ENCODE assay signal across 1 cellular context in genomic region chr11:95434489-95435057, GRCh38.
TF ChIP-seq lines count a peak whose summit lies in the region.

No MANE protein-coding gene starts in this region.

TF ChIP-seq in K562, 482 proteins besides CTCF, POLR2A, EP300 and RAD21 (continued from another document and continues in another):
- no peak for TF ChIP-seq ZNF318 (IDR thresholded peaks at IDR 0.05; ENCODE audit: borderline replicate concordance in 1 of 2, low read depth in 1 of 2)
- TF ChIP-seq RFX7 (CRISPR knock-in tag; IDR thresholded peaks at IDR 0.05): no peak
- no peak for TF ChIP-seq ZKSCAN8 (CRISPR knock-in tag; IDR thresholded peaks at IDR 0.05)
- TF ChIP-seq MEF2A (IDR thresholded peaks at IDR 0.05; ENCODE audit: control insufficient read depth, low read depth, low read length): 0 out of 2 replicates have a peak, but pooled peaks have one; percentile 17
- no peak for TF ChIP-seq TSHZ1 (CRISPR knock-in tag; IDR thresholded peaks at IDR 0.05)
- TF ChIP-seq YBX1 (IDR thresholded peaks at IDR 0.05): no peak
- no peak for TF ChIP-seq STAT6 (CRISPR knock-in tag; IDR thresholded peaks at IDR 0.05)
- TF ChIP-seq RBM22 (IDR thresholded peaks at IDR 0.05; ENCODE audit: low read depth, low read length, poor library complexity, severe bottlenecking): no peak
- TF ChIP-seq PBX2 (CRISPR knock-in tag; IDR thresholded peaks at IDR 0.05; ENCODE audit: low read depth): no peak
- TF ChIP-seq PBX2 (tag; conservative IDR thresholded peaks at IDR 0.05; ENCODE audit: low read depth): no peak
- TF ChIP-seq CBX5 (IDR thresholded peaks at IDR 0.05; ENCODE audit: borderline replicate concordance, low read depth): no peak
- TF ChIP-seq HIVEP1 (CRISPR knock-in tag; IDR thresholded peaks at IDR 0.05): no peak
- peak; percentile 92 for TF ChIP-seq L3MBTL2 (IDR thresholded peaks at IDR 0.05)
- no peak for TF ChIP-seq ZNF41 (CRISPR knock-in tag; conservative IDR thresholded peaks at IDR 0.05)
- no peak for TF ChIP-seq RBFOX2 (IDR thresholded peaks at IDR 0.05; ENCODE audit: low read depth, low read length)
- no peak for TF ChIP-seq NFXL1 (CRISPR knock-in tag; IDR thresholded peaks at IDR 0.05)
- TF ChIP-seq PRDM10 (IDR thresholded peaks at IDR 0.05; ENCODE audit: partially characterized antibody): no peak
- no peak for TF ChIP-seq RREB1 (CRISPR knock-in tag; IDR thresholded peaks at IDR 0.05)
- no peak for TF ChIP-seq ELF2 (CRISPR knock-in tag; IDR thresholded peaks at IDR 0.05)
- no peak for TF ChIP-seq CBFB (CRISPR knock-in tag; IDR thresholded peaks at IDR 0.05)
